ENCODE assay signal across 2 cellular contexts in genomic region chr11:45709264-45709663, GRCh38.
TF ChIP-seq lines count a peak whose summit lies in the region.

No MANE protein-coding gene starts in this region.

TF ChIP-seq in HepG2, 621 proteins besides CTCF, POLR2A, EP300 and RAD21:
- TF ChIP-seq ZBTB2 (CRISPR knock-in tag; IDR thresholded peaks at IDR 0.05; ENCODE audit: low read depth) (no peak), MAFF (IDR thresholded peaks at IDR 0.05; ENCODE audit: low read depth, low read length) (peak; percentile 48; the same call in 1 of the 2 replicates), MAFK (conservative IDR thresholded peaks at IDR 0.05 in 1 of 2, IDR thresholded peaks at IDR 0.05 in 1 of 2; ENCODE audit: low read length in 2 of 2) (peak; percentile 48 to 70; a peak in 3 of 4 replicates)

TF ChIP-seq in K562, 482 proteins besides CTCF, POLR2A, EP300 and RAD21:
- TF ChIP-seq MAFG (tag; conservative IDR thresholded peaks at IDR 0.05) (peak; percentile 37; the same call in 1 of the 2 replicates), KDM4B (IDR thresholded peaks at IDR 0.05; ENCODE audit: borderline replicate concordance in 2 of 2, low read depth in 1 of 2) (no peak), HINFP (tag; conservative IDR thresholded peaks at IDR 0.05; ENCODE audit: low read depth) (no peak), C11orf30 (IDR thresholded peaks at IDR 0.05; ENCODE audit: low read depth) (0 out of 2 replicates have a peak, but pooled peaks have one; percentile 18), ZNF316 (IDR thresholded peaks at IDR 0.05) (peak; percentile 41; the same call in 1 of the 2 replicates)
